ENCODE assay signal across 1 cellular context in the genomic region with DNA sequence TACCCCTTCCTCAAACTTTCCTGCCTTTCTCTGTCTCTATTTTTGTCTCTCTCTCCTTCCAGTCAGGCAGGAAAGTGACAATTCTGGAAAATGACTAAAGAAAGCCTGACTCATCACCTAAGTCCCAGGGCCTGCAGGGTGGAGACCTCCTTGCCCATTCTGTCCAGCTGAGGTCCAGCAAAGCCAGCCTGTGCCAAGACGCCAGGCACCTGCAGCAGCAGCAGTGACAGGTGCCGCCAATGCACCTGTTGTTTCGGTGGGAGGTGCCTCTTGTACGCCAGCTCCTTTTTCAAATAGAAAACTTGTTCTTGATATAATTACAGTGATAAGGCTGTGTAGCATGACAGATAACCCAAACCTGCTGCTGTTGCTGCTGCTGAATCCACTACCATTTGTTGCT.
TF ChIP-seq lines count a peak whose summit lies in the region.

No MANE protein-coding gene starts in this region.

TF ChIP-seq in WTC11, 78 proteins besides CTCF, POLR2A, EP300 and RAD21 (continued from another document):
- TF ChIP-seq SP1 (CRISPR knock-in tag; conservative IDR thresholded peaks at IDR 0.05) = no peak
